1 cellular context compared by ENCODE assay signal in the genomic region with DNA sequence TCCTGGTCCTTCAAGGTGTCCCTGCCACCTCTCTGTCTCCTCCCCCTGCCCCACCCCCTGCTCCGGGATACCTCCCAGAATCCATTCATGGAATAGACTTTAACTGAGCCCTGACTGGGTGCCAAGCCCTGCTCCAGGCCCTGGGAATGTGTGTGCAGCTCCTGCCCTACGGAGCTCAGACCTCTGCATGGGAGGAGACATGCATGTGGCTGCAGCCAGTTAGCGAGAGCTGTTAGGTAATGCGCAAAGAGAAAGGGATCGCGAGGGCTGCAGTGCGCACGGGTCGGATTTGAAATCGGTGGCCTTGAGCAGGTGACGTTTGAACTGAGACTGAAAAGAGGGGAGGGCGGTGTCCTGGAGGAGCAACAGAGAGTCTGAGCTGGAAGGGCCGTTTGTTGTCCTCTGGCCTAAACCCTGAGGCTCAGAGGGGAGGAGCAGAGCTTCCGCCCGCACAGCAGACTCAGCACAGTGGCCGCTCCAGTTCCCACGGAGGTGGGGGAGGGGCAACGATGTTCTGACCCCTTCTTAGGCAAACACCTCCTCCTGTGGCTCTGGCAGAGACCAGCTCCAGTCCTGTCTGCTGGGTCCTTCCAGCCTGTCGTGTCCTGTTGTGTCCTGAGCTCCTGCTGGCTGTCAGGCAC.
TF ChIP-seq lines count a peak whose summit lies in the region.

No MANE protein-coding gene starts in this region.

TF ChIP-seq in HepG2, 621 proteins besides CTCF, POLR2A, EP300 and RAD21 (continued from another document and continues in another):
- no peak for TF ChIP-seq ZNF589 (CRISPR knock-in tag; conservative IDR thresholded peaks at IDR 0.05)
- peak; percentile 59; the same call in 1 of the 2 replicates for TF ChIP-seq MYC (CRISPR knock-in tag; IDR thresholded peaks at IDR 0.05; ENCODE audit: borderline replicate concordance)
- TF ChIP-seq, protein P1, sequence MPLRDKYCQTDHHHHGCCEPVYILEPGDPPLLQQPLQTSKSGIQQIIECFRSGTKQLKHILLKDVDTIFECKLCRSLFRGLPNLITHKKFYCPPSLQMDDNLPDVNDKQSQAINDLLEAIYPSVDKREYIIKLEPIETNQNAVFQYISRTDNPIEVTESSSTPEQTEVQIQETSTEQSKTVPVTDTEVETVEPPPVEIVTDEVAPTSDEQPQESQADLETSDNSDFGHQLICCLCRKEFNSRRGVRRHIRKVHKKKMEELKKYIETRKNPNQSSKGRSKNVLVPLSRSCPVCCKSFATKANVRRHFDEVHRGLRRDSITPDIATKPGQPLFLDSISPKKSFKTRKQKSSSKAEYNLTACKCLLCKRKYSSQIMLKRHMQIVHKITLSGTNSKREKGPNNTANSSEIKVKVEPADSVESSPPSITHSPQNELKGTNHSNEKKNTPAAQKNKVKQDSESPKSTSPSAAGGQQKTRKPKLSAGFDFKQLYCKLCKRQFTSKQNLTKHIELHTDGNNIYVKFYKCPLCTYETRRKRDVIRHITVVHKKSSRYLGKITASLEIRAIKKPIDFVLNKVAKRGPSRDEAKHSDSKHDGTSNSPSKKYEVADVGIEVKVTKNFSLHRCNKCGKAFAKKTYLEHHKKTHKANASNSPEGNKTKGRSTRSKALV (CRISPR knock-in tag; IDR thresholded peaks at IDR 0.05): peak; percentile 97
- TF ChIP-seq, protein P2, sequence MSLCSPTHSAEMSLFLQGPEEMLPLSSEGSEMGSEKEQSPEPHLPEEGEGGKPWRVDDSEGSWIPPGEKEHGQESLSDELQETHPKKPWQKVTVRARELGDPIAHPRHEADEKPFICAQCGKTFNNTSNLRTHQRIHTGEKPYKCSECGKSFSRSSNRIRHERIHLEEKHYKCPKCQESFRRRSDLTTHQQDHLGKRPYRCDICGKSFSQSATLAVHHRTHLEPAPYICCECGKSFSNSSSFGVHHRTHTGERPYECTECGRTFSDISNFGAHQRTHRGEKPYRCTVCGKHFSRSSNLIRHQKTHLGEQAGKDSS (CRISPR knock-in tag; IDR thresholded peaks at IDR 0.05; ENCODE audit: borderline replicate concordance, low read depth): peak; percentile 62; the same call in 1 of the 2 replicates
- TF ChIP-seq NFE2 (CRISPR knock-in tag; IDR thresholded peaks at IDR 0.05): no peak
- TF ChIP-seq MATR3 (CRISPR knock-in tag; IDR thresholded peaks at IDR 0.05): no peak
- no peak; the same call in 1 of the 2 replicates for TF ChIP-seq ZNF543 (CRISPR knock-in tag; IDR thresholded peaks at IDR 0.05)
- TF ChIP-seq, protein P3, sequence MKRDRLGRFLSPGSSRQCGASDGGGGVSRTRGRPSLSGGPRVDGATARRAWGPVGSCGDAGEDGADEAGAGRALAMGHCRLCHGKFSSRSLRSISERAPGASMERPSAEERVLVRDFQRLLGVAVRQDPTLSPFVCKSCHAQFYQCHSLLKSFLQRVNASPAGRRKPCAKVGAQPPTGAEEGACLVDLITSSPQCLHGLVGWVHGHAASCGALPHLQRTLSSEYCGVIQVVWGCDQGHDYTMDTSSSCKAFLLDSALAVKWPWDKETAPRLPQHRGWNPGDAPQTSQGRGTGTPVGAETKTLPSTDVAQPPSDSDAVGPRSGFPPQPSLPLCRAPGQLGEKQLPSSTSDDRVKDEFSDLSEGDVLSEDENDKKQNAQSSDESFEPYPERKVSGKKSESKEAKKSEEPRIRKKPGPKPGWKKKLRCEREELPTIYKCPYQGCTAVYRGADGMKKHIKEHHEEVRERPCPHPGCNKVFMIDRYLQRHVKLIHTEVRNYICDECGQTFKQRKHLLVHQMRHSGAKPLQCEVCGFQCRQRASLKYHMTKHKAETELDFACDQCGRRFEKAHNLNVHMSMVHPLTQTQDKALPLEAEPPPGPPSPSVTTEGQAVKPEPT (CRISPR knock-in tag; IDR thresholded peaks at IDR 0.05; ENCODE audit: low read depth): no peak
- no peak for TF ChIP-seq ZNF329 (CRISPR knock-in tag; IDR thresholded peaks at IDR 0.05; ENCODE audit: low read depth)
- no peak for TF ChIP-seq FOXA1 (IDR thresholded peaks at IDR 0.05)
- TF ChIP-seq FOXA1 (CRISPR knock-in tag; IDR thresholded peaks at IDR 0.05): peak; percentile 51; the same call in 1 of the 2 replicates
- peak; percentile 81; the same call in 1 of the 2 replicates for TF ChIP-seq ZNF558 (CRISPR knock-in tag; IDR thresholded peaks at IDR 0.05; ENCODE audit: borderline replicate concordance)
- TF ChIP-seq, protein P4, sequence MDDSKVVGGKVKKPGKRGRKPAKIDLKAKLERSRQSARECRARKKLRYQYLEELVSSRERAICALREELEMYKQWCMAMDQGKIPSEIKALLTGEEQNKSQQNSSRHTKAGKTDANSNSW (CRISPR knock-in tag; IDR thresholded peaks at IDR 0.05; ENCODE audit: borderline replicate concordance): no peak
- peak; percentile 71; the same call in 1 of the 2 replicates for TF ChIP-seq MXD4 (CRISPR knock-in tag; IDR thresholded peaks at IDR 0.05)
- no peak for TF ChIP-seq KLF15 (CRISPR knock-in tag; IDR thresholded peaks at IDR 0.05; ENCODE audit: borderline replicate concordance)
- no peak for TF ChIP-seq ARHGAP35 (CRISPR knock-in tag; IDR thresholded peaks at IDR 0.05; ENCODE audit: borderline replicate concordance)
- peak; percentile 74 for TF ChIP-seq ZFP90 (CRISPR knock-in tag; IDR thresholded peaks at IDR 0.05; ENCODE audit: borderline replicate concordance)
- no peak; the same call in 1 of the 2 replicates for TF ChIP-seq ZSCAN25 (CRISPR knock-in tag; IDR thresholded peaks at IDR 0.05)
- peak; percentile 73 for TF ChIP-seq GATAD2A (CRISPR knock-in tag; IDR thresholded peaks at IDR 0.05)
- peak; percentile 50; the same call in 1 of the 2 replicates for TF ChIP-seq ETV6 (CRISPR knock-in tag; conservative IDR thresholded peaks at IDR 0.05)
- TF ChIP-seq, protein P5, sequence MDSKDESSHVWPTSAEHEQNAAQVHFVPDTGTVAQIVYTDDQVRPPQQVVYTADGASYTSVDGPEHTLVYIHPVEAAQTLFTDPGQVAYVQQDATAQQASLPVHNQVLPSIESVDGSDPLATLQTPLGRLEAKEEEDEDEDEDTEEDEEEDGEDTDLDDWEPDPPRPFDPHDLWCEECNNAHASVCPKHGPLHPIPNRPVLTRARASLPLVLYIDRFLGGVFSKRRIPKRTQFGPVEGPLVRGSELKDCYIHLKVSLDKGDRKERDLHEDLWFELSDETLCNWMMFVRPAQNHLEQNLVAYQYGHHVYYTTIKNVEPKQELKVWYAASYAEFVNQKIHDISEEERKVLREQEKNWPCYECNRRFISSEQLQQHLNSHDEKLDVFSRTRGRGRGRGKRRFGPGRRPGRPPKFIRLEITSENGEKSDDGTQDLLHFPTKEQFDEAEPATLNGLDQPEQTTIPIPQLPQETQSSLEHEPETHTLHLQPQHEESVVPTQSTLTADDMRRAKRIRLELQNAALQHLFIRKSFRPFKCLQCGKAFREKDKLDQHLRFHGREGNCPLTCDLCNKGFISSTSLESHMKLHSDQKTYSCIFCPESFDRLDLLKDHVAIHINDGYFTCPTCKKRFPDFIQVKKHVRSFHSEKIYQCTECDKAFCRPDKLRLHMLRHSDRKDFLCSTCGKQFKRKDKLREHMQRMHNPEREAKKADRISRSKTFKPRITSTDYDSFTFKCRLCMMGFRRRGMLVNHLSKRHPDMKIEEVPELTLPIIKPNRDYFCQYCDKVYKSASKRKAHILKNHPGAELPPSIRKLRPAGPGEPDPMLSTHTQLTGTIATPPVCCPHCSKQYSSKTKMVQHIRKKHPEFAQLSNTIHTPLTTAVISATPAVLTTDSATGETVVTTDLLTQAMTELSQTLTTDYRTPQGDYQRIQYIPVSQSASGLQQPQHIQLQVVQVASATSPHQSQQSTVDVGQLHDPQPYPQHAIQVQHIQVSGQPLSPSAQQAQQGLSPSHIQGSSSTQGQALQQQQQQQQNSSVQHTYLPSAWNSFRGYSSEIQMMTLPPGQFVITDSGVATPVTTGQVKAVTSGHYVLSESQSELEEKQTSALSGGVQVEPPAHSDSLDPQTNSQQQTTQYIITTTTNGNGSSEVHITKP (CRISPR knock-in tag; IDR thresholded peaks at IDR 0.05; ENCODE audit: low read depth): no peak
- TF ChIP-seq ZFP36L2 (CRISPR knock-in tag; IDR thresholded peaks at IDR 0.05): no peak
- 0 out of 2 replicates have a peak, but pooled peaks have one; percentile 15 for TF ChIP-seq NFYC (CRISPR knock-in tag; IDR thresholded peaks at IDR 0.05)
- TF ChIP-seq, protein P6, sequence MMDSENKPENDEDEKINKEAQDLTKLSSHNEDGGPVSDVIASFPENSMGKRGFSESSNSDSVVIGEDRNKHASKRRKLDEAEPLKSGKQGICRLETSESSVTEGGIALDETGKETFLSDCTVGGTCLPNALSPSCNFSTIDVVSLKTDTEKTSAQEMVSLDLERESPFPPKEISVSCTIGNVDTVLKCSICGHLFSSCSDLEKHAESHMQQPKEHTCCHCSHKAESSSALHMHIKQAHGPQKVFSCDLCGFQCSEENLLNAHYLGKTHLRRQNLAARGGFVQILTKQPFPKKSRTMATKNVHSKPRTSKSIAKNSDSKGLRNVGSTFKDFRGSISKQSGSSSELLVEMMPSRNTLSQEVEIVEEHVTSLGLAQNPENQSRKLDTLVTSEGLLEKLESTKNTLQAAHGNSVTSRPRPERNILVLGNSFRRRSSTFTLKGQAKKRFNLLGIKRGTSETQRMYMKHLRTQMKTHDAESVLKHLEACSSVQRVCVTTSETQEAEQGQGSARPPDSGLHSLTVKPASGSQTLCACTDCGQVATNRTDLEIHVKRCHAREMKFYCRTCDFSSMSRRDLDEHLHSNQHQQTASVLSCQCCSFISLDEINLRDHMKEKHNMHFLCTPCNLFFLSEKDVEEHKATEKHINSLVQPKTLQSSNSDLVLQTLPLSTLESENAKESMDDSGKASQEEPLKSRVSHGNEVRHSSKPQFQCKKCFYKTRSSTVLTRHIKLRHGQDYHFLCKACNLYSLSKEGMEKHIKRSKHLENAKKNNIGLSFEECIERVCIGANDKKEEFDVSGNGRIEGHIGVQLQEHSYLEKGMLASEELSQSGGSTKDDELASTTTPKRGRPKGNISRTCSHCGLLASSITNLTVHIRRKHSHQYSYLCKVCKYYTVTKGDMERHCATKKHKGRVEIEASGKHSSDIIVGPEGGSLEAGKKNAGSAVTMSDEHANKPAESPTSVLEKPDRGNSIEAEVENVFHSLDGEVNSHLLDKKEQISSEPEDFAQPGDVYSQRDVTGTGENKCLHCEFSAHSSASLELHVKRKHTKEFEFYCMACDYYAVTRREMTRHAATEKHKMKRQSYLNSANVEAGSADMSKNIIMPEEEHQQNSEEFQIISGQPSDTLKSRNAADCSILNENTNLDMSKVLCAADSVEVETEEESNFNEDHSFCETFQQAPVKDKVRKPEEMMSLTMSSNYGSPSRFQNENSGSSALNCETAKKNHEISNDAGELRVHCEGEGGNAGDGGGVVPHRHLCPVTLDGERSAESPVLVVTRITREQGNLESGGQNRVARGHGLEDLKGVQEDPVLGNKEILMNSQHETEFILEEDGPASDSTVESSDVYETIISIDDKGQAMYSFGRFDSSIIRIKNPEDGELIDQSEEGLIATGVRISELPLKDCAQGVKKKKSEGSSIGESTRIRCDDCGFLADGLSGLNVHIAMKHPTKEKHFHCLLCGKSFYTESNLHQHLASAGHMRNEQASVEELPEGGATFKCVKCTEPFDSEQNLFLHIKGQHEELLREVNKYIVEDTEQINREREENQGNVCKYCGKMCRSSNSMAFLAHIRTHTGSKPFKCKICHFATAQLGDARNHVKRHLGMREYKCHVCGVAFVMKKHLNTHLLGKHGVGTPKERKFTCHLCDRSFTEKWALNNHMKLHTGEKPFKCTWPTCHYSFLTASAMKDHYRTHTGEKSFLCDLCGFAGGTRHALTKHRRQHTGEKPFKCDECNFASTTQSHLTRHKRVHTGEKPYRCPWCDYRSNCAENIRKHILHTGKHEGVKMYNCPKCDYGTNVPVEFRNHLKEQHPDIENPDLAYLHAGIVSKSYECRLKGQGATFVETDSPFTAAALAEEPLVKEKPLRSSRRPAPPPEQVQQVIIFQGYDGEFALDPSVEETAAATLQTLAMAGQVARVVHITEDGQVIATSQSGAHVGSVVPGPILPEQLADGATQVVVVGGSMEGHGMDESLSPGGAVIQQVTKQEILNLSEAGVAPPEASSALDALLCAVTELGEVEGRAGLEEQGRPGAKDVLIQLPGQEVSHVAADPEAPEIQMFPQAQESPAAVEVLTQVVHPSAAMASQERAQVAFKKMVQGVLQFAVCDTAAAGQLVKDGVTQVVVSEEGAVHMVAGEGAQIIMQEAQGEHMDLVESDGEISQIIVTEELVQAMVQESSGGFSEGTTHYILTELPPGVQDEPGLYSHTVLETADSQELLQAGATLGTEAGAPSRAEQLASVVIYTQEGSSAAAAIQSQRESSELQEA (CRISPR knock-in tag; IDR thresholded peaks at IDR 0.05; ENCODE audit: not compliant biosample characterization): peak; percentile 61
- peak; percentile 53 for TF ChIP-seq HNF4A (CRISPR knock-in tag; IDR thresholded peaks at IDR 0.05)
- no peak; the same call in 1 of the 2 replicates for TF ChIP-seq ZNF256 (CRISPR knock-in tag; conservative IDR thresholded peaks at IDR 0.05)
- TF ChIP-seq, protein P7, sequence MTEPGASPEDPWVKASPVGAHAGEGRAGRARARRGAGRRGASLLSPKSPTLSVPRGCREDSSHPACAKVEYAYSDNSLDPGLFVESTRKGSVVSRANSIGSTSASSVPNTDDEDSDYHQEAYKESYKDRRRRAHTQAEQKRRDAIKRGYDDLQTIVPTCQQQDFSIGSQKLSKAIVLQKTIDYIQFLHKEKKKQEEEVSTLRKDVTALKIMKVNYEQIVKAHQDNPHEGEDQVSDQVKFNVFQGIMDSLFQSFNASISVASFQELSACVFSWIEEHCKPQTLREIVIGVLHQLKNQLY (CRISPR knock-in tag; IDR thresholded peaks at IDR 0.05): no peak
- no peak for TF ChIP-seq TP53 (CRISPR knock-in tag; conservative IDR thresholded peaks at IDR 0.05)
- TF ChIP-seq RBAK (CRISPR knock-in tag; IDR thresholded peaks at IDR 0.05): no peak
- TF ChIP-seq ZNF777 (CRISPR knock-in tag; IDR thresholded peaks at IDR 0.05): no peak
- TF ChIP-seq, protein P8, sequence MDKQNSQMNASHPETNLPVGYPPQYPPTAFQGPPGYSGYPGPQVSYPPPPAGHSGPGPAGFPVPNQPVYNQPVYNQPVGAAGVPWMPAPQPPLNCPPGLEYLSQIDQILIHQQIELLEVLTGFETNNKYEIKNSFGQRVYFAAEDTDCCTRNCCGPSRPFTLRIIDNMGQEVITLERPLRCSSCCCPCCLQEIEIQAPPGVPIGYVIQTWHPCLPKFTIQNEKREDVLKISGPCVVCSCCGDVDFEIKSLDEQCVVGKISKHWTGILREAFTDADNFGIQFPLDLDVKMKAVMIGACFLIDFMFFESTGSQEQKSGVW (CRISPR knock-in tag; IDR thresholded peaks at IDR 0.05; ENCODE audit: borderline replicate concordance): no peak
- TF ChIP-seq, protein P9, sequence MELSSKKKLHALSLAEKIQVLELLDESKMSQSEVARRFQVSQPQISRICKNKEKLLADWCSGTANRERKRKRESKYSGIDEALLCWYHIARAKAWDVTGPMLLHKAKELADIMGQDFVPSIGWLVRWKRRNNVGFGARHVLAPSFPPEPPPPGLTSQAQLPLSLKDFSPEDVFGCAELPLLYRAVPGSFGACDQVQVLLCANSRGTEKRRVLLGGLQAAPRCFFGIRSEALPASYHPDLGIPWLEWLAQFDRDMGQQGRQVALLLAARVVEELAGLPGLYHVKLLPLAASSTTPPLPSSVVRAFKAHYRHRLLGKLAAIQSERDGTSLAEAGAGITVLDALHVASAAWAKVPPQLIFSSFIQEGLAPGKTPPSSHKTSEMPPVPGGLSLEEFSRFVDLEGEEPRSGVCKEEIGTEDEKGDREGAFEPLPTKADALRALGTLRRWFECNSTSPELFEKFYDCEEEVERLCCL (CRISPR knock-in tag; IDR thresholded peaks at IDR 0.05; ENCODE audit: borderline replicate concordance): no peak
- TF ChIP-seq, protein P10, sequence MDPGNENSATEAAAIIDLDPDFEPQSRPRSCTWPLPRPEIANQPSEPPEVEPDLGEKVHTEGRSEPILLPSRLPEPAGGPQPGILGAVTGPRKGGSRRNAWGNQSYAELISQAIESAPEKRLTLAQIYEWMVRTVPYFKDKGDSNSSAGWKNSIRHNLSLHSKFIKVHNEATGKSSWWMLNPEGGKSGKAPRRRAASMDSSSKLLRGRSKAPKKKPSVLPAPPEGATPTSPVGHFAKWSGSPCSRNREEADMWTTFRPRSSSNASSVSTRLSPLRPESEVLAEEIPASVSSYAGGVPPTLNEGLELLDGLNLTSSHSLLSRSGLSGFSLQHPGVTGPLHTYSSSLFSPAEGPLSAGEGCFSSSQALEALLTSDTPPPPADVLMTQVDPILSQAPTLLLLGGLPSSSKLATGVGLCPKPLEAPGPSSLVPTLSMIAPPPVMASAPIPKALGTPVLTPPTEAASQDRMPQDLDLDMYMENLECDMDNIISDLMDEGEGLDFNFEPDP (CRISPR knock-in tag; conservative IDR thresholded peaks at IDR 0.05): no peak
